Comparison of ENCODE assay signal across 20 cellular contexts in the genomic region with DNA sequence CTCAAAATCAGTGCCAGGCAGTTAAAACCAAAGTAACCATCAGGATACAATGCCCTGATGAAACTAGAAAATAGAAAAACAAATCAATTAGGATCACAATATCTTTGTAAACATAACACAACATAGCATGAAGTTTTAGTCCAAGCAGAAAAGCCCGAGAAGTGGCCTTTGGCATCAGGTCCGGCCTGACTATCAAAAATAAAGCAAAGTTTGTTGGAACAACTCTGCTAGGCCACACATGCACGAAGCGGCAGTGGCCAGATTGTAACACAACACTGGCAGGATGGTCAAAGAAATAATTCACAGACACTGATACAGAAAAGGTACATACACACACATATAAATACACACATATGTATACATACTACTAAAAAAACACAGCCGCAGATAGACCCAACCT. TPM values are rescaled to one million over a fixed set of nuclear protein-coding genes. Genes with fewer than 3 reads are reported as not detected.
DNase-seq lines count a peak whose midpoint lies in the region; ATAC-seq and TF ChIP-seq lines count a peak whose summit lies in the region.
"Had no signal": no experiment of that assay in that cellular context is flagged by ENCODE, and none has a peak within 500 bp of the region (broad histone marks: within the 10 kb centered on the region; RNA-seq: fewer than 3 reads in every experiment).

No MANE protein-coding gene starts in this region.

- intact Hi-C loops in right lobe of liver (cut with DNase I) = loop anchor here in 1 of 2 donors (10.0 kb wide), 1 partner anchor 91 kb away; the partner anchor contains the start of gene VSIG10L2

- H3K9me3 ChIP-seq in adipocyte (ENCODE audit: control insufficient read depth, low read length) (no peaks in the 10 kb centered on the region), right lobe of liver (no peaks in the 10 kb centered on the region), neural cell (ENCODE audit: low read length) (no peaks in the 10 kb centered on the region), stomach smooth muscle (ENCODE audit: control insufficient read depth in 2 of 2, low read length in 2 of 2) (no peaks in the 10 kb centered on the region)
- H3K9me3 ChIP-seq: BE2C had no signal

- ATAC-seq in right lobe of liver (peak in 3 of 4 donors; percentile 54 to 81 (median 65)), HG03520 (IDR thresholded peaks at IDR 0.05; ENCODE audit: unreplicated experiment) (no peak)
- ATAC-seq: HCT116 had no signal

- peak overlapping the region; percentile 16 for H3K4me3 ChIP-seq in adipocyte (ENCODE audit: low read length)
- H3K4me3 ChIP-seq in right lobe of liver = no peak overlapping the region
- H3K4me3 ChIP-seq in neural cell (ENCODE audit: low read length) = peak overlapping the region; percentile 6
- no peak overlapping the region for H3K4me3 ChIP-seq in stomach smooth muscle (ENCODE audit: low read length in 2 of 2)

- no peaks in the 10 kb centered on the region for H4K20me1 ChIP-seq in neural cell (ENCODE audit: insufficient read depth)

- no peak for DNase-seq in adipocyte (ENCODE audit: low read depth)
- peak in 1 of 3 donors; percentile 47 for DNase-seq in right lobe of liver
- DNase-seq in superior temporal gyrus (ENCODE audit: extremely low spot score) = no peak
- DNase-seq in HUDEP-2 (lab: John Stamatoyannopoulos, UW; ENCODE audit: unreplicated experiment in 76 of 76) = no peak
- DNase-seq: BE2C; C1 segment of cervical spinal cord; CD4-positive, CD25-positive, alpha-beta regulatory T cell; CD8-positive, alpha-beta memory T cell; COR-L47; DMS 273 treated with DMSO at 0.1 percent for 48 hours; GDM1; GOT3; H7; HFFc6; KBM-7 had no signal

- no peaks in the 10 kb centered on the region for H3F3A ChIP-seq in neural cell (ENCODE audit: insufficient read depth, low read length, poor library complexity, severe bottlenecking)

- no peak for TF ChIP-seq EP300 in neural cell (conservative IDR thresholded peaks at IDR 0.05; ENCODE audit: poor library complexity, severe bottlenecking)

- H2AFZ ChIP-seq in neural cell (ENCODE audit: low read depth, low read length) = no peak overlapping the region

- no peak overlapping the region for H3K4me2 ChIP-seq in neural cell (ENCODE audit: low read length)

- H3K9ac ChIP-seq in adipocyte (ENCODE audit: low read length) (no peak overlapping the region), neural cell (ENCODE audit: low read length) (no peak overlapping the region), stomach smooth muscle (ENCODE audit: low read length in 2 of 2) (no peak overlapping the region)

- TF ChIP-seq CTCF in right lobe of liver (IDR thresholded peaks at IDR 0.05) (no peak), neural cell (IDR thresholded peaks at IDR 0.05; ENCODE audit: poor library complexity, severe bottlenecking) (no peak)

- H3K27me3 ChIP-seq in adipocyte (replicated peaks; ENCODE audit: control insufficient read depth, insufficient read depth, low read length) = no peaks in the 10 kb centered on the region
- H3K27me3 ChIP-seq in right lobe of liver = no peaks in the 10 kb centered on the region
- H3K27me3 ChIP-seq in neural cell (ENCODE audit: insufficient read depth, low read depth, low read length) = no peaks in the 10 kb centered on the region
- no peaks in the 10 kb centered on the region for H3K27me3 ChIP-seq in stomach smooth muscle (ENCODE audit: control insufficient read depth in 1 of 2, insufficient read depth in 2 of 2, low read length in 2 of 2)
- H3K27me3 ChIP-seq: BE2C had no signal

- H3K9me2 ChIP-seq in neural cell (ENCODE audit: insufficient read depth, low read length) = no peaks in the 10 kb centered on the region

- H3K79me2 ChIP-seq in neural cell (replicated peaks; ENCODE audit: insufficient read depth, low read length) = peaks cover 25% of the 10 kb centered on the region

- TF ChIP-seq POLR2A in right lobe of liver (IDR thresholded peaks at IDR 0.05) = no peak

- no peak for TF ChIP-seq RAD21 in neural cell (conservative IDR thresholded peaks at IDR 0.05)

- H3K27ac ChIP-seq in right lobe of liver = no peak overlapping the region
- no peak overlapping the region for H3K27ac ChIP-seq in neural cell (ENCODE audit: low read length)
- H3K27ac ChIP-seq in stomach smooth muscle (ENCODE audit: low read length) = peak overlapping the region; percentile 42

- H3K36me3 ChIP-seq in adipocyte (ENCODE audit: control insufficient read depth, insufficient read depth, low read length, severe bottlenecking) = peaks cover 9% of the 10 kb centered on the region
- H3K36me3 ChIP-seq in right lobe of liver = no peaks in the 10 kb centered on the region
- H3K36me3 ChIP-seq in neural cell (ENCODE audit: insufficient read depth, low read length) = no peaks in the 10 kb centered on the region
- no peaks in the 10 kb centered on the region for H3K36me3 ChIP-seq in stomach smooth muscle (ENCODE audit: control insufficient read depth in 2 of 2, insufficient read depth in 2 of 2, low read length in 2 of 2)

- 44% methylated on average over 5 of the region's 5 CpGs for WGBS in right lobe of liver (ENCODE audit: insufficient coverage, low coverage, low lambda C conversion rate, missing lambda C conversion rate)

- peaks cover 77% of the 10 kb centered on the region for H3K4me1 ChIP-seq in adipocyte (ENCODE audit: control insufficient read depth, insufficient read depth, low read length)
- H3K4me1 ChIP-seq in right lobe of liver = peaks cover 0 to 25% (median 0%) of the 10 kb centered on the region in 4 donors
- peaks cover 24% of the 10 kb centered on the region for H3K4me1 ChIP-seq in stomach smooth muscle (ENCODE audit: control insufficient read depth, insufficient read depth, low read length)

TF ChIP-seq in neural cell, 6 proteins besides CTCF, POLR2A, EP300 and RAD21:
- no peak for TF ChIP-seq MXI1 (conservative IDR thresholded peaks at IDR 0.05; ENCODE audit: poor library complexity, severe bottlenecking)
- no peak for TF ChIP-seq EZH2 (IDR thresholded peaks at IDR 0.05; ENCODE audit: borderline replicate concordance, insufficient read depth, low read length, poor library complexity, severe bottlenecking)
- no peak for TF ChIP-seq TAF1 (IDR thresholded peaks at IDR 0.05; ENCODE audit: low read depth)
- no peak for TF ChIP-seq SMC3 (conservative IDR thresholded peaks at IDR 0.05; ENCODE audit: poor library complexity)
- TF ChIP-seq POLR2AphosphoS5 (IDR thresholded peaks at IDR 0.05) = no peak
- TF ChIP-seq, protein P1, sequence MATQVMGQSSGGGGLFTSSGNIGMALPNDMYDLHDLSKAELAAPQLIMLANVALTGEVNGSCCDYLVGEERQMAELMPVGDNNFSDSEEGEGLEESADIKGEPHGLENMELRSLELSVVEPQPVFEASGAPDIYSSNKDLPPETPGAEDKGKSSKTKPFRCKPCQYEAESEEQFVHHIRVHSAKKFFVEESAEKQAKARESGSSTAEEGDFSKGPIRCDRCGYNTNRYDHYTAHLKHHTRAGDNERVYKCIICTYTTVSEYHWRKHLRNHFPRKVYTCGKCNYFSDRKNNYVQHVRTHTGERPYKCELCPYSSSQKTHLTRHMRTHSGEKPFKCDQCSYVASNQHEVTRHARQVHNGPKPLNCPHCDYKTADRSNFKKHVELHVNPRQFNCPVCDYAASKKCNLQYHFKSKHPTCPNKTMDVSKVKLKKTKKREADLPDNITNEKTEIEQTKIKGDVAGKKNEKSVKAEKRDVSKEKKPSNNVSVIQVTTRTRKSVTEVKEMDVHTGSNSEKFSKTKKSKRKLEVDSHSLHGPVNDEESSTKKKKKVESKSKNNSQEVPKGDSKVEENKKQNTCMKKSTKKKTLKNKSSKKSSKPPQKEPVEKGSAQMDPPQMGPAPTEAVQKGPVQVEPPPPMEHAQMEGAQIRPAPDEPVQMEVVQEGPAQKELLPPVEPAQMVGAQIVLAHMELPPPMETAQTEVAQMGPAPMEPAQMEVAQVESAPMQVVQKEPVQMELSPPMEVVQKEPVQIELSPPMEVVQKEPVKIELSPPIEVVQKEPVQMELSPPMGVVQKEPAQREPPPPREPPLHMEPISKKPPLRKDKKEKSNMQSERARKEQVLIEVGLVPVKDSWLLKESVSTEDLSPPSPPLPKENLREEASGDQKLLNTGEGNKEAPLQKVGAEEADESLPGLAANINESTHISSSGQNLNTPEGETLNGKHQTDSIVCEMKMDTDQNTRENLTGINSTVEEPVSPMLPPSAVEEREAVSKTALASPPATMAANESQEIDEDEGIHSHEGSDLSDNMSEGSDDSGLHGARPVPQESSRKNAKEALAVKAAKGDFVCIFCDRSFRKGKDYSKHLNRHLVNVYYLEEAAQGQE (IDR thresholded peaks at IDR 0.05; ENCODE audit: borderline replicate concordance) = no peak

RNA-seq across cellular contexts. Expression of gene CDON, which starts 26.9 kb away (rescaled TPM):
- 1 to 10 TPM; 1.8 to 4.1 (median 3.3) TPM for total RNA-seq in right lobe of liver
- polyA plus RNA-seq in neural cell = 44.1 and 45.7 TPM in 2 replicates
- polyA minus RNA-seq in neural cell = 90.8 and 103 TPM in 2 replicates
- polyA plus RNA-seq: CD8-positive, alpha-beta memory T cell; IgD-negative memory B cell had no signal

Comparison
In these comparisons a context has a peak if more than half of its experiments do, and no peak if none do; other contexts are left out.
1. H3K4me3 ChIP-seq: peak in adipocyte (single experiment) and neural cell (single experiment); none in right lobe of liver (0 of 3) and stomach smooth muscle (0 of 2).